ENCODE assay signal across 1 cellular context in genomic region chr16:69124961-69125360, GRCh38. TPM values are rescaled to one million over a fixed set of nuclear protein-coding genes. Genes with fewer than 3 reads are reported as not detected.
"Had no signal": no experiment of that assay in that cellular context is flagged by ENCODE, and none has a peak within 500 bp of the region (broad histone marks: within the 10 kb centered on the region; RNA-seq: fewer than 3 reads in every experiment).

No MANE protein-coding gene starts in this region.

RNA-seq across cellular contexts. Expression of gene HAS3, which starts 19.5 kb away (rescaled TPM):
- total RNA-seq: NCI-H460 had no signal
